In genomic region chr3:107235923-107236315, GRCh38 we compare ENCODE assay signal across 8 cellular contexts.
DNase-seq lines count a peak whose midpoint lies in the region; ATAC-seq, FAIRE-seq and TF ChIP-seq lines count a peak whose summit lies in the region.

No MANE protein-coding gene starts in this region.

- SMC1A ChIA-PET in GM12878 (lab: Charles Lee; ENCODE audit: uncharacterized antibody, unreplicated experiment) = interaction anchor here (0.5 to 2.7 kb wide), 15 partner anchors 11 to 506 kb away, joined by 3 to 17 read pairs (median 3); no protein-coding TSS in a partner anchor

- H3K4me2 ChIP-seq in GM12878 (ENCODE audit: control insufficient read depth, insufficient read depth) = peak overlapping the region; percentile 36; the same call in 1 of the 2 replicates

- in situ Hi-C loops in GM12878 (cut with MboI) = loop anchor here (5.0 to 10.0 kb wide), 4 partner anchors 186 to 1239 kb away; no protein-coding TSS in a partner anchor

- TF ChIP-seq RAD21 in GM12878 (IDR thresholded peaks at IDR 0.05; ENCODE audit: insufficient read depth, low read depth, low read length) = peak; percentile 98

- H3K79me2 ChIP-seq in GM12878 (ENCODE audit: control insufficient read depth, insufficient read depth, low read length) = no peaks in the 10 kb centered on the region

- no peaks in the 10 kb centered on the region for H3K27me3 ChIP-seq in SJCRH30
- no peaks in the 10 kb centered on the region for H3K27me3 ChIP-seq in GM12878 (replicated peaks in 1 of 2; ENCODE audit: control insufficient read depth in 2 of 2, insufficient read depth in 2 of 2, low read length in 1 of 2)
- H3K27me3 ChIP-seq in rectal smooth muscle tissue (ENCODE audit: control insufficient read depth, insufficient read depth, low read length) = no peaks in the 10 kb centered on the region

- no TSS peak for BruUV-seq in GM12878 (replicated peaks; lab: Mats Ljungman, UMichigan)

- no peaks in the 10 kb centered on the region for H3K36me3 ChIP-seq in SJCRH30
- H3K36me3 ChIP-seq in GM12878 (ENCODE audit: control insufficient read depth in 2 of 2, insufficient read depth in 2 of 2, low read length in 1 of 2) = no peaks in the 10 kb centered on the region
- H3K36me3 ChIP-seq in rectal smooth muscle tissue (ENCODE audit: control insufficient read depth, insufficient read depth, low read length) = no peaks in the 10 kb centered on the region

- ATAC-seq in GM12878 = peak; percentile 70

- no peak overlapping the region for H3K9ac ChIP-seq in GM12878 (ENCODE audit: control insufficient read depth, insufficient read depth, low read length)
- no peak overlapping the region for H3K9ac ChIP-seq in rectal smooth muscle tissue (ENCODE audit: low read length)

- POLR2A ChIA-PET in GM12878 (lab: Charles Lee) = no interaction called here

- intact Hi-C loops in GM12878 (cut with micrococcal nuclease; ENCODE audit: unreplicated experiment) = loop anchor here (1.0 to 10.0 kb wide), 9 partner anchors 185 to 1239 kb away; partner anchors contain the start of gene BBX

- no peak overlapping the region; the same call in 1 of the 2 replicates for H2AFZ ChIP-seq in GM12878 (ENCODE audit: control insufficient read depth, low read depth, low read length)

- no peaks in the 10 kb centered on the region for H3K9me3 ChIP-seq in SJCRH30 (replicated peaks)
- H3K9me3 ChIP-seq in GM12878 (replicated peaks; ENCODE audit: control insufficient read depth, insufficient read depth, low read length) = no peaks in the 10 kb centered on the region

- H4K20me1 ChIP-seq in GM12878 (ENCODE audit: control insufficient read depth, insufficient read depth) = no peaks in the 10 kb centered on the region

- H3K27ac ChIP-seq in SJCRH30 = no peak overlapping the region; the same call in 1 of the 2 replicates
- H3K27ac ChIP-seq in GM12878 (ENCODE audit: control insufficient read depth, insufficient read depth) = no peak overlapping the region
- peak overlapping the region; percentile 67 for H3K27ac ChIP-seq in rectal smooth muscle tissue (ENCODE audit: low read depth, low read length)

- no peak for TF ChIP-seq POLR2A in GM12878 (IDR thresholded peaks at IDR 0.05; ENCODE audit: low read depth, low read length)

- RAD21 ChIA-PET in GM12878 (lab: Charles Lee; ENCODE audit: unreplicated experiment) = interaction anchor here (0.8 to 2.1 kb wide), 6 partner anchors 9 to 1316 kb away, joined by 3 to 11 read pairs (median 4); no protein-coding TSS in a partner anchor

- WGBS in GM12878 (ENCODE audit: insufficient coverage, insufficient replicate concordance, low lambda C conversion rate, missing lambda C conversion rate) = 1% methylated on average over 5 of the region's 5 CpGs

- peak; percentile 92 for FAIRE-seq in GM12878 (lab: Jason Lieb, UNC)

- H3K4me1 ChIP-seq in SJCRH30 (no peaks in the 10 kb centered on the region), GM12878 (ENCODE audit: control insufficient read depth, insufficient read depth, low read length) (no peaks in the 10 kb centered on the region; the same call in 1 of the 2 replicates), rectal smooth muscle tissue (ENCODE audit: control insufficient read depth, insufficient read depth, low read length) (peaks cover 7% of the 10 kb centered on the region)

- CTCF ChIA-PET in GM12878 (lab: Yijun Ruan, JAX) = interaction anchor here (0.7 to 4.7 kb wide), 27 partner anchors 8 to 1242 kb away, joined by 3 to 40 read pairs (median 4); no protein-coding TSS in a partner anchor

- H3K4me3 ChIP-seq in SJCRH30 = peak overlapping the region; percentile 63
- H3K4me3 ChIP-seq in GM12878 = no peak overlapping the region
- H3K4me3 ChIP-seq in rectal smooth muscle tissue (ENCODE audit: low read length) = peak overlapping the region; percentile 63

- peak; percentile 19 for DNase-seq in activated CD8-positive, alpha-beta memory T cell treated with anti-CD3 and anti-CD28 coated beads, Interleukin-2, amount 50 U/mL, for 24 hours (ENCODE audit: extremely low read depth)
- DNase-seq in activated CD8-positive, alpha-beta memory T cell treated with anti-CD3 and anti-CD28 coated beads, Interleukin-2, amount 50 U/mL, for 48 hours = no peak
- DNase-seq in HCEC 1CT = peak; percentile 90
- DNase-seq in MV-4-11 (lab: John Stamatoyannopoulos, UW) = peak; percentile 51
- peak; percentile 53 to 88 for DNase-seq in SJCRH30
- peak; percentile 31 for DNase-seq in GM12878 (ENCODE audit: low read depth, low spot score)
- DNase-seq in hepatic stellate cell (ENCODE audit: low spot score) = peak; percentile 69

- no peak for TF ChIP-seq EP300 in GM12878 (IDR thresholded peaks at IDR 0.05; ENCODE audit: borderline replicate concordance in 1 of 2, control insufficient read depth in 1 of 2, low read depth in 2 of 2, low read length in 2 of 2)

- peak; percentile 69 to 90 (median 84) for TF ChIP-seq CTCF in GM12878 (IDR thresholded peaks at IDR 0.05 in 2 of 3, conservative IDR thresholded peaks at IDR 0.05 in 1 of 3; ENCODE audit: control insufficient read depth in 2 of 3, extremely low read depth in 1 of 3, insufficient read depth in 1 of 3, low read depth in 3 of 3, low read length in 3 of 3)

TF ChIP-seq in GM12878, 131 proteins besides CTCF, POLR2A, EP300 and RAD21:
- TF ChIP-seq EGR1 (IDR thresholded peaks at IDR 0.05; ENCODE audit: borderline replicate concordance in 1 of 2, low read depth in 2 of 2, low read length in 2 of 2) (no peak), SMC3 (IDR thresholded peaks at IDR 0.05; ENCODE audit: borderline replicate concordance, low read length) (peak; percentile 85; the same call in 1 of the 2 replicates), CBX3 (IDR thresholded peaks at IDR 0.05; ENCODE audit: borderline replicate concordance, low read depth) (no peak), ATF2 (IDR thresholded peaks at IDR 0.05; ENCODE audit: low read length) (no peak), ATF3 (IDR thresholded peaks at IDR 0.05; ENCODE audit: borderline replicate concordance, extremely low read depth, low read depth, low read length) (no peak), EED (IDR thresholded peaks at IDR 0.05; ENCODE audit: low read depth) (no peak), PAX5 (IDR thresholded peaks at IDR 0.05; ENCODE audit: borderline replicate concordance, low read depth, low read length) (no peak), REST (IDR thresholded peaks at IDR 0.05; ENCODE audit: low read depth, low read length) (no peak)
